ENCODE assay signal across 16 cellular contexts in genomic region chr12:127785535-127785934, GRCh38.
A peak's percentile ranks its signal among the peaks of the same experiment; 100 is the strongest.
DNase-seq lines count a peak whose midpoint lies in the region; ATAC-seq, FAIRE-seq and TF ChIP-seq lines count a peak whose summit lies in the region.
"Had no signal": no experiment of that assay in that cellular context is flagged by ENCODE, and none has a peak within 500 bp of the region (broad histone marks: within the 10 kb centered on the region; RNA-seq: fewer than 3 reads in every experiment).

No MANE protein-coding gene starts in this region.

- H3K36me3 Mint-ChIP-seq in activated CD4-positive, alpha-beta memory T cell treated with anti-CD3 and anti-CD28 coated beads, Interleukin-2, amount 10 ng/mL, durations not matched to agents 7 days and 5 days (ENCODE audit: low read depth) = no peaks in the 10 kb centered on the region
- H3K36me3 Mint-ChIP-seq: activated naive CD8-positive, alpha-beta T cell treated with anti-CD3 and anti-CD28 coated beads, Interleukin-2, amount 10 ng/mL, durations not matched to agents 7 days and 5 days; neural progenitor cell had no signal

- H3K4me3 Mint-ChIP-seq in activated CD4-positive, alpha-beta memory T cell treated with anti-CD3 and anti-CD28 coated beads, Interleukin-2, amount 10 ng/mL, durations not matched to agents 7 days and 5 days = no peak overlapping the region
- H3K4me3 Mint-ChIP-seq: activated naive CD8-positive, alpha-beta T cell treated with anti-CD3 and anti-CD28 coated beads, Interleukin-2, amount 10 ng/mL, durations not matched to agents 7 days and 5 days; IgD-negative memory B cell; neural progenitor cell had no signal

- ATAC-seq in HG02623 (IDR thresholded peaks at IDR 0.05; ENCODE audit: unreplicated experiment) = no peak

- no peak overlapping the region for H4K8ac ChIP-seq in mesenchymal stem cell (ENCODE audit: low read length)

- H2AFZ ChIP-seq in mesenchymal stem cell (ENCODE audit: low read depth, low read length) = no peak overlapping the region
- H2AFZ ChIP-seq: neural progenitor cell had no signal

- no peaks in the 10 kb centered on the region for H3K36me3 ChIP-seq in bronchial epithelial cell (ENCODE audit: control insufficient read depth, insufficient read depth, low read length)
- H3K36me3 ChIP-seq in mesenchymal stem cell (ENCODE audit: control insufficient read depth in 1 of 2, insufficient read depth in 2 of 2, low read depth in 1 of 2, low read length in 2 of 2) = no peaks in the 10 kb centered on the region
- H3K36me3 ChIP-seq: neural progenitor cell, vagina had no signal

- H3K79me1 ChIP-seq in mesenchymal stem cell (replicated peaks; ENCODE audit: low read length, poor library complexity, severe bottlenecking) = no peaks in the 10 kb centered on the region

- no peaks in the 10 kb centered on the region for H3K9me3 ChIP-seq in mesenchymal stem cell (ENCODE audit: control insufficient read depth, low read length)
- H3K9me3 ChIP-seq: vagina had no signal

- POLR2A ChIA-PET in AG04449 (lab: Yijun Ruan, JAX) = interaction anchor here (1.0 kb wide), 1 partner anchor 24 kb away, joined by 3 read pairs; no protein-coding TSS in a partner anchor
- POLR2A ChIA-PET in activated CD4-positive, alpha-beta memory T cell treated with anti-CD3 and anti-CD28 coated beads, Interleukin-2, amount 10 ng/mL, durations not matched to agents 7 days and 5 days (lab: Charles Lee) = no interaction called here

- no peaks in the 10 kb centered on the region for H3K4me1 Mint-ChIP-seq in activated CD4-positive, alpha-beta memory T cell treated with anti-CD3 and anti-CD28 coated beads, Interleukin-2, amount 10 ng/mL, durations not matched to agents 7 days and 5 days
- H3K4me1 Mint-ChIP-seq: activated naive CD8-positive, alpha-beta T cell treated with anti-CD3 and anti-CD28 coated beads, Interleukin-2, amount 10 ng/mL, durations not matched to agents 7 days and 5 days; IgD-negative memory B cell had no signal

- H3K4ac ChIP-seq in mesenchymal stem cell (ENCODE audit: low read depth in 1 of 2, low read length in 2 of 2) = no peak overlapping the region

- TF ChIP-seq CTCF in AG04449 (IDR thresholded peaks at IDR 0.05; ENCODE audit: insufficient read depth, low read length, missing control alignments) (no peak), HFF-Myc (IDR thresholded peaks at IDR 0.05; ENCODE audit: low read depth, low read length, missing control alignments) (no peak), bronchial epithelial cell (IDR thresholded peaks at IDR 0.05; ENCODE audit: insufficient read depth, low read length, severe bottlenecking) (no peak)

- H3K9me3 Mint-ChIP-seq in activated CD4-positive, alpha-beta memory T cell treated with anti-CD3 and anti-CD28 coated beads, Interleukin-2, amount 10 ng/mL, durations not matched to agents 7 days and 5 days = peaks cover 8% of the 10 kb centered on the region
- H3K9me3 Mint-ChIP-seq: neural progenitor cell had no signal

- H3K9ac ChIP-seq in mesenchymal stem cell (ENCODE audit: low read length) = peak overlapping the region; percentile 80
- H3K9ac ChIP-seq: neural progenitor cell had no signal

- H2BK15ac ChIP-seq in mesenchymal stem cell (ENCODE audit: low read depth, poor library complexity, severe bottlenecking) = no peak overlapping the region

- H2AK5ac ChIP-seq in mesenchymal stem cell (ENCODE audit: low read length, severe bottlenecking) = no peak overlapping the region

- no peaks in the 10 kb centered on the region for H3K4me1 ChIP-seq in mesenchymal stem cell (ENCODE audit: control insufficient read depth, insufficient read depth, low read depth, low read length)

- H4K91ac ChIP-seq in mesenchymal stem cell (ENCODE audit: low read length) = no peak overlapping the region

- no peak overlapping the region for H2BK12ac ChIP-seq in mesenchymal stem cell (ENCODE audit: low read length in 2 of 2)

- H3K27me3 Mint-ChIP-seq in activated CD4-positive, alpha-beta memory T cell treated with anti-CD3 and anti-CD28 coated beads, Interleukin-2, amount 10 ng/mL, durations not matched to agents 7 days and 5 days = no peaks in the 10 kb centered on the region
- H3K27me3 Mint-ChIP-seq: activated naive CD8-positive, alpha-beta T cell treated with anti-CD3 and anti-CD28 coated beads, Interleukin-2, amount 10 ng/mL, durations not matched to agents 7 days and 5 days; IgD-negative memory B cell had no signal

- H3K4me2 ChIP-seq in mesenchymal stem cell (ENCODE audit: low read length, poor library complexity, severe bottlenecking) = no peak overlapping the region
- H3K4me2 ChIP-seq: neural progenitor cell had no signal

- H3K4me3 ChIP-seq in AG04449 (ENCODE audit: low read depth, low read length) (no peak overlapping the region), HFF-Myc (replicated peaks; ENCODE audit: low read depth, low read length) (no peak overlapping the region), bronchial epithelial cell (ENCODE audit: low read depth, low read length) (no peak overlapping the region), mesenchymal stem cell (ENCODE audit: insufficient read depth in 1 of 2, low read depth in 1 of 2, low read length in 2 of 2) (peak overlapping the region in 1 of 2 experiments; percentile 62)
- H3K4me3 ChIP-seq: neural progenitor cell, vagina had no signal

- 57% methylated on average over 4 of the region's 5 CpGs for WGBS in mesenchymal stem cell

- no peak overlapping the region for H3K27ac ChIP-seq in mesenchymal stem cell (ENCODE audit: low read length, poor library complexity, severe bottlenecking)
- H3K27ac ChIP-seq: neural progenitor cell, vagina had no signal

- DNase-seq in AG04449 (ENCODE audit: low read depth, low spot score) = peak; percentile 14
- DNase-seq in HFF-Myc (ENCODE audit: extremely low read depth, low read depth) = peak; percentile 73
- peak; percentile 1 for DNase-seq in bronchial epithelial cell (ENCODE audit: low read depth)
- no peak for DNase-seq in mesenchymal stem cell
- DNase-seq in activated CD4-positive, alpha-beta memory T cell treated with anti-CD3 and anti-CD28 coated beads, Interleukin-2, amount 10 ng/mL, durations not matched to agents 7 days and 5 days = no peak
- no peak for DNase-seq in NCI-H1092 (lab: John Stamatoyannopoulos, UW)
- DNase-seq in NCI-H1417 treated with DMSO at 0.1 percent for 48 hours (lab: John Stamatoyannopoulos, UW) = no peak
- DNase-seq: activated naive CD8-positive, alpha-beta T cell treated with anti-CD3 and anti-CD28 coated beads, Interleukin-2, amount 10 ng/mL, durations not matched to agents 7 days and 5 days; NCI-H1436 treated with DMSO at 0.1 percent for 48 hours; NCI-H69; stimulated activated CD4-positive, alpha-beta T cell treated with anti-CD3 and anti-CD28 coated beads, Interleukin-15, amount 100 ng/mL, for 24 hours had no signal

- H3K27me3 ChIP-seq in bronchial epithelial cell (ENCODE audit: control insufficient read depth, insufficient read depth, low read length) (no peaks in the 10 kb centered on the region), mesenchymal stem cell (ENCODE audit: control insufficient read depth in 1 of 2, insufficient read depth in 1 of 2, low read length in 2 of 2) (no peaks in the 10 kb centered on the region)
- H3K27me3 ChIP-seq: neural progenitor cell, vagina had no signal

- no peak overlapping the region for H2BK5ac ChIP-seq in mesenchymal stem cell (ENCODE audit: low read depth, low read length, poor library complexity, severe bottlenecking)

- CTCF ChIA-PET in AG04449 (lab: Yijun Ruan, JAX) = interaction anchor here (0.7 to 0.8 kb wide), 2 partner anchors 33 to 107 kb away, joined by 3 read pairs; no protein-coding TSS in a partner anchor
- CTCF ChIA-PET in activated CD4-positive, alpha-beta memory T cell treated with anti-CD3 and anti-CD28 coated beads, Interleukin-2, amount 10 ng/mL, durations not matched to agents 7 days and 5 days (lab: Charles Lee) = no interaction called here

- no peak overlapping the region for H2BK120ac ChIP-seq in mesenchymal stem cell (ENCODE audit: low read depth, low read length)

- no peak overlapping the region for H3K27ac Mint-ChIP-seq in activated CD4-positive, alpha-beta memory T cell treated with anti-CD3 and anti-CD28 coated beads, Interleukin-2, amount 10 ng/mL, durations not matched to agents 7 days and 5 days
- H3K27ac Mint-ChIP-seq: activated naive CD8-positive, alpha-beta T cell treated with anti-CD3 and anti-CD28 coated beads, Interleukin-2, amount 10 ng/mL, durations not matched to agents 7 days and 5 days; IgD-negative memory B cell had no signal

- FAIRE-seq in bronchial epithelial cell (lab: Jason Lieb, UNC) = no peak
- FAIRE-seq: TTC549 had no signal

- no peak overlapping the region for H3K18ac ChIP-seq in mesenchymal stem cell (ENCODE audit: low read depth in 1 of 2, low read length in 2 of 2)

- no peak overlapping the region for H3K23ac ChIP-seq in mesenchymal stem cell (ENCODE audit: low read length in 2 of 2)

- H3K14ac ChIP-seq in mesenchymal stem cell (ENCODE audit: low read length in 2 of 2) = no peak overlapping the region

Comparison
In these comparisons a context has a peak if more than half of its experiments do, and no peak if none do; other contexts are left out.
1. DNase-seq: peak in AG04449 (single experiment), HFF-Myc (single experiment) and bronchial epithelial cell (single experiment); none in mesenchymal stem cell (single experiment), activated CD4-positive, alpha-beta memory T cell treated with anti-CD3 and anti-CD28 coated beads, Interleukin-2, amount 10 ng/mL, durations not matched to agents 7 days and 5 days (single experiment), NCI-H1092 (single experiment) and NCI-H1417 treated with DMSO at 0.1 percent for 48 hours (single experiment).